Comparison of ENCODE assay signal across 34 cellular contexts in genomic region chr3:29297998-29298397, GRCh38.
"Had no signal": no experiment of that assay in that cellular context is flagged by ENCODE, and none has a peak within 500 bp of the region (broad histone marks: within the 10 kb centered on the region; RNA-seq: fewer than 3 reads in every experiment).

No MANE protein-coding gene starts in this region.

- FAIRE-seq: TTC549 had no signal

- H3K9me3 Mint-ChIP-seq: activated B cell treated with CpG ODN at 0.5 μM for 24 hours; activated CD4-positive, alpha-beta T cell treated with anti-CD3 and anti-CD28 coated beads, Interleukin-2, amount 10 ng/mL, durations not matched to agents 24 days and 14 days; activated CD8-positive, alpha-beta T cell treated with anti-CD3 and anti-CD28 coated beads for 36 hours; activated naive CD4-positive, alpha-beta T cell treated with anti-CD3 and anti-CD28 coated beads for 36 hours; activated naive CD8-positive, alpha-beta T cell treated with anti-CD3 and anti-CD28 coated beads, Interleukin-2, amount 10 ng/mL, durations not matched to agents 7 days and 5 days; activated naive CD8-positive, alpha-beta T cell treated with anti-CD3 and anti-CD28 coated beads, Interleukin-2, amount 50 U/mL, for 24 hours; activated T-cell treated with anti-CD3 and anti-CD28 coated beads, Interleukin-2, amount 50 U/mL, for 72 hours; activated T-helper 1 cell treated with anti-CD3 and anti-CD28 coated beads, Interleukin-12 subunit alpha, Interleukin-12 subunit beta, Interleukin-2, Interleukin-4 antibody, amounts not matched to agents 30 ng/mL and 10 ng/mL and 1 ng/mL, durations not matched to agents 14 hours and 24 hours and 36 hours; brain; T-helper 1 cell treated with Interleukin-12 subunit alpha and Interleukin-12 subunit beta and Interleukin-4 antibody, amounts not matched to agents 30 μg/mL and 1 μg/mL, for 36 hours; T-helper 2 cell treated with Interferon-gamma antibody and Interleukin-4, amounts not matched to agents 5 μg/mL and 100 μg/mL, for 36 hours had no signal

- ATAC-seq: activated CD8-positive, alpha-beta T cell treated with anti-CD3 and anti-CD28 coated beads for 36 hours; activated naive CD8-positive, alpha-beta T cell treated with anti-CD3 and anti-CD28 coated beads, Interleukin-2, amount 50 U/mL, for 24 hours; activated T-cell treated with anti-CD3 and anti-CD28 coated beads, Interleukin-2, amount 50 U/mL, for 4 hours; activated T-cell treated with anti-CD3 and anti-CD28 coated beads, Interleukin-2, amount 50 U/mL, for 72 hours; activated T-helper 17 cell treated with anti-CD3 and anti-CD28 coated beads, Interleukin-2, amount 50 U/mL, for 72 hours had no signal

- H3K4me3 Mint-ChIP-seq: activated B cell treated with CpG ODN at 0.5 μM for 24 hours; activated CD4-positive, alpha-beta memory T cell treated with anti-CD3 and anti-CD28 coated beads for 36 hours; activated CD4-positive, alpha-beta T cell treated with anti-CD3 and anti-CD28 coated beads, Interleukin-2, amount 10 ng/mL, durations not matched to agents 24 days and 14 days; activated CD8-positive, alpha-beta T cell treated with anti-CD3 and anti-CD28 coated beads for 36 hours; activated naive CD4-positive, alpha-beta T cell treated with anti-CD3 and anti-CD28 coated beads for 36 hours; activated naive CD8-positive, alpha-beta T cell; activated naive CD8-positive, alpha-beta T cell treated with anti-CD3 and anti-CD28 coated beads, Interleukin-2, amount 10 ng/mL, durations not matched to agents 7 days and 5 days; activated naive CD8-positive, alpha-beta T cell treated with anti-CD3 and anti-CD28 coated beads, Interleukin-2, amount 50 U/mL, for 24 hours; activated T-cell treated with anti-CD3 and anti-CD28 coated beads, Interleukin-2, amount 50 U/mL, for 4 hours; activated T-cell treated with anti-CD3 and anti-CD28 coated beads, Interleukin-2, amount 50 U/mL, for 72 hours; activated T-helper 1 cell treated with anti-CD3 and anti-CD28 coated beads, Interleukin-12 subunit alpha, Interleukin-12 subunit beta, Interleukin-2, Interleukin-4 antibody, amounts not matched to agents 30 ng/mL and 10 ng/mL and 1 ng/mL, durations not matched to agents 14 hours and 24 hours and 36 hours; activated T-helper 17 cell treated with anti-CD3 and anti-CD28 coated beads, Interleukin-2, amount 50 U/mL, for 72 hours; brain; T-helper 1 cell treated with Interleukin-12 subunit alpha and Interleukin-12 subunit beta and Interleukin-4 antibody, amounts not matched to agents 30 μg/mL and 1 μg/mL, for 36 hours; T-helper 2 cell treated with Interferon-gamma antibody and Interleukin-4, amounts not matched to agents 5 μg/mL and 100 μg/mL, for 36 hours had no signal

- DNase-seq: activated B cell treated with CpG ODN at 0.5 μM for 24 hours; activated CD4-positive, alpha-beta memory T cell treated with anti-CD3 and anti-CD28 coated beads for 36 hours; activated CD4-positive, alpha-beta T cell treated with anti-CD3 and anti-CD28 coated beads for 4 hours; activated CD4-positive, alpha-beta T cell treated with anti-CD3 and anti-CD28 coated beads, Interleukin-2, amount 10 ng/mL, durations not matched to agents 24 days and 14 days; activated CD4-positive, alpha-beta T cell treated with anti-CD3 and anti-CD28 coated beads, Interleukin-2, amount 50 U/mL, for 1 hour; activated CD4-positive, alpha-beta T cell treated with anti-CD3 and anti-CD28 coated beads, Interleukin-2, amount 50 U/mL, for 4 hours; activated CD4-positive, CD25-positive, alpha-beta regulatory T cell treated with anti-CD3 and anti-CD28 coated beads, Interleukin-2, amount 50 U/mL, for 72 hours; activated CD8-positive, alpha-beta memory T cell treated with anti-CD3 and anti-CD28 coated beads, Interleukin-2, amount 50 U/mL, for 4 hours; activated CD8-positive, alpha-beta T cell treated with anti-CD3 and anti-CD28 coated beads for 36 hours; activated effector memory CD4-positive, alpha-beta T cell treated with anti-CD3 and anti-CD28 coated beads, Interleukin-2, amount 50 U/mL, for 16 hours; activated gamma-delta T cell treated with Interleukin-2 at 50 U/mL for 16 hours; activated naive CD4-positive, alpha-beta T cell; activated naive CD4-positive, alpha-beta T cell treated with anti-CD3 and anti-CD28 coated beads for 36 hours; activated naive CD4-positive, alpha-beta T cell treated with anti-CD3 and anti-CD28 coated beads, Interleukin-2, amount 50 U/mL, for 16 hours; activated naive CD8-positive, alpha-beta T cell treated with anti-CD3 and anti-CD28 coated beads, Interleukin-2, amount 10 ng/mL, durations not matched to agents 7 days and 5 days; activated naive CD8-positive, alpha-beta T cell treated with anti-CD3 and anti-CD28 coated beads, Interleukin-2, amount 50 U/mL, for 24 hours; activated T-cell treated with anti-CD3 and anti-CD28 coated beads for 4 hours; activated T-cell treated with anti-CD3 and anti-CD28 coated beads, Interleukin-2, amount 50 U/mL, for 1 hour; activated T-cell treated with anti-CD3 and anti-CD28 coated beads, Interleukin-2, amount 50 U/mL, for 4 hours; activated T-cell treated with anti-CD3 and anti-CD28 coated beads, Interleukin-2, amount 50 U/mL, for 72 hours; amygdala; anterior cingulate cortex; central memory CD4-positive, alpha-beta T cell; T-helper 2 cell; T-helper 9 cell had no signal

- H3K27ac Mint-ChIP-seq: activated B cell treated with CpG ODN at 0.5 μM for 24 hours; activated CD4-positive, alpha-beta memory T cell treated with anti-CD3 and anti-CD28 coated beads for 36 hours; activated CD4-positive, alpha-beta T cell treated with anti-CD3 and anti-CD28 coated beads, Interleukin-2, amount 10 ng/mL, durations not matched to agents 24 days and 14 days; activated CD8-positive, alpha-beta T cell treated with anti-CD3 and anti-CD28 coated beads for 36 hours; activated naive CD4-positive, alpha-beta T cell treated with anti-CD3 and anti-CD28 coated beads for 36 hours; activated naive CD8-positive, alpha-beta T cell; activated naive CD8-positive, alpha-beta T cell treated with anti-CD3 and anti-CD28 coated beads, Interleukin-2, amount 10 ng/mL, durations not matched to agents 7 days and 5 days; activated naive CD8-positive, alpha-beta T cell treated with anti-CD3 and anti-CD28 coated beads, Interleukin-2, amount 50 U/mL, for 24 hours; activated T-cell treated with anti-CD3 and anti-CD28 coated beads, Interleukin-2, amount 50 U/mL, for 72 hours; activated T-helper 1 cell treated with anti-CD3 and anti-CD28 coated beads, Interleukin-12 subunit alpha, Interleukin-12 subunit beta, Interleukin-2, Interleukin-4 antibody, amounts not matched to agents 30 ng/mL and 10 ng/mL and 1 ng/mL, durations not matched to agents 14 hours and 24 hours and 36 hours; activated T-helper 17 cell treated with anti-CD3 and anti-CD28 coated beads, Interleukin-2, amount 50 U/mL, for 72 hours; brain; T-helper 1 cell treated with Interleukin-12 subunit alpha and Interleukin-12 subunit beta and Interleukin-4 antibody, amounts not matched to agents 30 μg/mL and 1 μg/mL, for 36 hours; T-helper 2 cell treated with Interferon-gamma antibody and Interleukin-4, amounts not matched to agents 5 μg/mL and 100 μg/mL, for 36 hours had no signal

- H3K27ac ChIP-seq: ascending aorta, VCaP had no signal

- H3K4me1 Mint-ChIP-seq: activated B cell treated with CpG ODN at 0.5 μM for 24 hours; activated T-helper 17 cell treated with anti-CD3 and anti-CD28 coated beads, Interleukin-2, amount 50 U/mL, for 72 hours had no signal

- H3K36me3 Mint-ChIP-seq: activated CD4-positive, alpha-beta memory T cell treated with anti-CD3 and anti-CD28 coated beads for 36 hours; activated naive CD8-positive, alpha-beta T cell; activated naive CD8-positive, alpha-beta T cell treated with anti-CD3 and anti-CD28 coated beads, Interleukin-2, amount 10 ng/mL, durations not matched to agents 7 days and 5 days had no signal

- H3K9me3 ChIP-seq: ascending aorta had no signal

- H3K4me3 ChIP-seq: ascending aorta had no signal

- H3K36me3 ChIP-seq: ascending aorta had no signal

- H3K27me3 ChIP-seq: ascending aorta had no signal
